8 cellular contexts compared by ENCODE assay signal in genomic region chr1:172533511-172534116, GRCh38. TPM values are rescaled to one million over a fixed set of nuclear protein-coding genes. Genes with fewer than 3 reads are reported as not detected.
DNase-seq lines count a peak whose midpoint lies in the region; ATAC-seq and TF ChIP-seq lines count a peak whose summit lies in the region.

No MANE protein-coding gene starts in this region.

- intact Hi-C loops in colonic mucosa (cut with DNase I) = no loop called here

- H3K4me3 ChIP-seq in colonic mucosa (peak overlapping the region; percentile 80), lung (peak overlapping the region; percentile 78)

- 0% methylated on average over 23 of the region's 23 CpGs for WGBS in lung, 2 donors

- DNase-seq in C1 segment of cervical spinal cord (lab: John Stamatoyannopoulos, UW) (peak in 8 of 14 donors; percentile 16 to 80 (median 36)), HuH-7.5 (ENCODE audit: low spot score) (peak; percentile 12), colonic mucosa (peak; percentile 44), lung (ENCODE audit: low spot score) (peak; percentile 31), NCI-H1930 (lab: John Stamatoyannopoulos, UW) (no peak)
- peak; percentile 54 for DNase-seq in stimulated activated CD8-positive, alpha-beta memory T cell treated with anti-CD3 and anti-CD28 coated beads, Interleukin-4, amount 100 ng/mL, for 48 hours

- TF ChIP-seq CTCF in VCaP (conservative IDR thresholded peaks at IDR 0.05) (no peak), colonic mucosa (IDR thresholded peaks at IDR 0.05) (no peak), lung (IDR thresholded peaks at IDR 0.05; ENCODE audit: control extremely low read depth, extremely low read depth) (no peak)

- peak; percentile 21 for ATAC-seq in GM19463 (IDR thresholded peaks at IDR 0.05; ENCODE audit: unreplicated experiment)
- ATAC-seq in lung (ENCODE audit: insufficient read depth, low FRiP score) = no peak

- H3K9me3 ChIP-seq in colonic mucosa (no peaks in the 10 kb centered on the region), lung (ENCODE audit: control insufficient read depth in 2 of 2, insufficient read depth in 1 of 2, low read length in 1 of 2) (no peaks in the 10 kb centered on the region)

- H3K27ac ChIP-seq in VCaP = peak overlapping the region; percentile 92
- peak overlapping the region; percentile 99 for H3K27ac ChIP-seq in colonic mucosa
- H3K27ac ChIP-seq in lung (ENCODE audit: low read depth in 1 of 2, low read length in 1 of 2) = peak overlapping the region; percentile 98 to 99

- H3K27me3 ChIP-seq in colonic mucosa (no peaks in the 10 kb centered on the region), lung (ENCODE audit: control insufficient read depth, insufficient read depth) (no peaks in the 10 kb centered on the region)

- no peaks in the 10 kb centered on the region for H3K36me3 ChIP-seq in colonic mucosa
- H3K36me3 ChIP-seq in lung (ENCODE audit: control insufficient read depth in 2 of 2, insufficient read depth in 2 of 2, low read length in 2 of 2) = no peaks in the 10 kb centered on the region

- peak overlapping the region; percentile 69 to 87 for H3K9ac ChIP-seq in colonic mucosa (ENCODE audit: low read depth in 2 of 2, low read length in 2 of 2)

- H3K4me1 ChIP-seq in colonic mucosa (peaks cover 7% of the 10 kb centered on the region), lung (ENCODE audit: control insufficient read depth in 2 of 2, insufficient read depth in 2 of 2, low read length in 2 of 2) (peaks cover 0 to 16% of the 10 kb centered on the region in 2 donors)

RNA-seq across cellular contexts. Expression of gene SUCO, which starts 0.7 kb away (rescaled TPM):
- total RNA-seq in colonic mucosa (10 to 100 TPM; 24.6 to 26.7 TPM), lung (10 to 100 TPM; 32.3 to 86.8 TPM)
- polyA plus RNA-seq in lung = 10 to 100 TPM; 10.2 to 11.7 TPM

Comparison
In these comparisons a context has a peak if more than half of its experiments do, and no peak if none do; other contexts are left out.
1. DNase-seq: peak in C1 segment of cervical spinal cord (8 of 14), HuH-7.5 (single experiment), colonic mucosa (single experiment), lung (single experiment) and stimulated activated CD8-positive, alpha-beta memory T cell treated with anti-CD3 and anti-CD28 coated beads, Interleukin-4, amount 100 ng/mL, for 48 hours (single experiment); none in NCI-H1930 (0 of 2).
2. Peak in every context shown above with its lines, with median percentiles within 50 percentile points of each other: H3K27ac ChIP-seq.